In genomic region chr6:114339706-114340105, GRCh38 we compare ENCODE assay signal across 22 cellular contexts. TPM values are rescaled to one million over a fixed set of nuclear protein-coding genes. Genes with fewer than 3 reads are reported as not detected.
DNase-seq lines count a peak whose midpoint lies in the region; ATAC-seq, FAIRE-seq and TF ChIP-seq lines count a peak whose summit lies in the region.
"Had no signal": no experiment of that assay in that cellular context is flagged by ENCODE, and none has a peak within 500 bp of the region (broad histone marks: within the 10 kb centered on the region; RNA-seq: fewer than 3 reads in every experiment).

No MANE protein-coding gene starts in this region.

- H3K27me3 Mint-ChIP-seq in activated CD4-positive, alpha-beta T cell treated with anti-CD3 and anti-CD28 coated beads for 36 hours: peaks cover 27% of the 10 kb centered on the region
- H3K27me3 Mint-ChIP-seq in activated T-helper 17 cell treated with anti-CD3 and anti-CD28 coated beads, Interleukin-2, amount 50 U/mL, for 72 hours: peaks cover 35% of the 10 kb centered on the region

- H3K4me3 ChIP-seq in HUES64 (ENCODE audit: low read length) (peak overlapping the region; percentile 82), H1 (ENCODE audit: extremely low read depth in 1 of 4, insufficient read depth in 2 of 4, low read depth in 3 of 4, low read length in 4 of 4) (peak overlapping the region; percentile 20 to 98 (median 80); a peak in 7 of 8 replicates), mesendoderm (ENCODE audit: low read length) (no peak overlapping the region)
- H3K4me3 ChIP-seq: pancreas, upper lobe of right lung had no signal

- CTCF ChIA-PET in H1 (lab: Charles Lee; ENCODE audit: partially characterized antibody): interaction anchor here (0.7 to 2.7 kb wide), 7 partner anchors 16 to 345 kb away, joined by 3 to 13 read pairs (median 6); no protein-coding TSS in a partner anchor
- CTCF ChIA-PET in activated CD4-positive, alpha-beta T cell treated with anti-CD3 and anti-CD28 coated beads for 36 hours (lab: Charles Lee): no interaction called here

- H2BK5ac ChIP-seq in H1 (ENCODE audit: low read depth, low read length): no peak overlapping the region
- no peak overlapping the region for H2BK5ac ChIP-seq in mesendoderm (ENCODE audit: low read length)

- intact Hi-C loops in activated CD4-positive, alpha-beta T cell treated with anti-CD3 and anti-CD28 coated beads for 36 hours (cut with DNase I, micrococcal nuclease): no loop called here

- H3K27ac ChIP-seq in HUES64 (ENCODE audit: low read depth, low read length) (no peak overlapping the region), H1 (ENCODE audit: low read depth, low read length) (no peak overlapping the region), mesendoderm (ENCODE audit: low read depth, low read length) (no peak overlapping the region), caudate nucleus (ENCODE audit: low read depth, low read length) (no peak overlapping the region)
- H3K27ac ChIP-seq: pancreas, upper lobe of right lung had no signal

- in situ Hi-C loops in Caki2 (cut with HindIII; ENCODE audit: low pct_unique_long_range_greater_than_20kb, low sequenced_read_pairs): no loop called here

- no peak overlapping the region for H3K14ac ChIP-seq in H1 (ENCODE audit: insufficient read length)

- peaks cover 18 to 78% of the 10 kb centered on the region in 2 experiments; a peak in 3 of 4 replicates for H3K79me2 ChIP-seq in H1 (ENCODE audit: control insufficient read depth in 1 of 2, insufficient read depth in 2 of 2, low read length in 2 of 2)
- H3K79me2 ChIP-seq in mesendoderm (ENCODE audit: control insufficient read depth, insufficient read depth, low read length): peaks cover 11% of the 10 kb centered on the region

- peak overlapping the region; percentile 38 for H2BK120ac ChIP-seq in H1 (replicated peaks; ENCODE audit: low read depth, low read length)
- H2BK120ac ChIP-seq in mesendoderm (ENCODE audit: low read depth, low read length): no peak overlapping the region

- H3K4me1 Mint-ChIP-seq in activated CD4-positive, alpha-beta T cell treated with anti-CD3 and anti-CD28 coated beads for 36 hours: peaks cover 2% of the 10 kb centered on the region
- no peaks in the 10 kb centered on the region for H3K4me1 Mint-ChIP-seq in activated T-helper 17 cell treated with anti-CD3 and anti-CD28 coated beads, Interleukin-2, amount 50 U/mL, for 72 hours

- no peaks in the 10 kb centered on the region for H3K9me3 ChIP-seq in HUES64 (ENCODE audit: insufficient read depth, low read depth, low read length)
- H3K9me3 ChIP-seq in H1 (ENCODE audit: insufficient read depth in 2 of 2, low read depth in 1 of 2, low read length in 1 of 2): no peaks in the 10 kb centered on the region
- H3K9me3 ChIP-seq: pancreas, upper lobe of right lung had no signal

- no peak for TF ChIP-seq RAD21 in H1 (IDR thresholded peaks at IDR 0.05 in 1 of 2, conservative IDR thresholded peaks at IDR 0.05 in 1 of 2; ENCODE audit: low read depth in 2 of 2, low read length in 2 of 2)

- FAIRE-seq in H1 (lab: Jason Lieb, UNC): no peak
- FAIRE-seq: G401.6, pancreas had no signal

- H3K23me2 ChIP-seq in H1 (ENCODE audit: low read depth, low read length): peaks cover 18% of the 10 kb centered on the region

- no peak overlapping the region for H4K91ac ChIP-seq in H1 (replicated peaks; ENCODE audit: insufficient read length, low read length)

- no peak for TF ChIP-seq POLR2A in H1 (IDR thresholded peaks at IDR 0.05; ENCODE audit: control extremely low read depth in 1 of 2, low read depth in 2 of 2, low read length in 2 of 2)

- H3K56ac ChIP-seq in H1 (replicated peaks; ENCODE audit: insufficient read length, low read depth, low read length) (no peak overlapping the region), mesendoderm (ENCODE audit: low read length) (no peak overlapping the region)

- TF ChIP-seq EP300 in H1 (IDR thresholded peaks at IDR 0.05; ENCODE audit: borderline replicate concordance in 1 of 2, low read depth in 2 of 2, low read length in 2 of 2): no peak

- no peaks in the 10 kb centered on the region for H3K36me3 Mint-ChIP-seq in activated CD4-positive, alpha-beta T cell treated with anti-CD3 and anti-CD28 coated beads for 36 hours (ENCODE audit: low read depth)
- no peaks in the 10 kb centered on the region for H3K36me3 Mint-ChIP-seq in activated T-helper 17 cell treated with anti-CD3 and anti-CD28 coated beads, Interleukin-2, amount 50 U/mL, for 72 hours (ENCODE audit: low read depth)
- H3K36me3 Mint-ChIP-seq: CD4-positive, alpha-beta memory T cell had no signal

- no peak overlapping the region for H3K4me3 Mint-ChIP-seq in activated CD4-positive, alpha-beta T cell treated with anti-CD3 and anti-CD28 coated beads for 36 hours
- no peak overlapping the region for H3K4me3 Mint-ChIP-seq in activated T-helper 17 cell treated with anti-CD3 and anti-CD28 coated beads, Interleukin-2, amount 50 U/mL, for 72 hours
- H3K4me3 Mint-ChIP-seq: activated naive CD4-positive, alpha-beta T cell treated with anti-CD3 and anti-CD28 coated beads, Interleukin-2, amount 50 U/mL, for 24 hours; CD4-positive, alpha-beta memory T cell; immature natural killer cell had no signal

- H2BK12ac ChIP-seq in H1 (ENCODE audit: low read depth, low read length): no peak overlapping the region

- H2BK20ac ChIP-seq in H1 (ENCODE audit: low read length): no peak overlapping the region

- H2BK15ac ChIP-seq in H1 (ENCODE audit: low read length) (no peak overlapping the region), mesendoderm (replicated peaks; ENCODE audit: low read depth) (peak overlapping the region; percentile 4)

- TF ChIP-seq CTCF in H1 (IDR thresholded peaks at IDR 0.05; ENCODE audit: control extremely low read depth in 1 of 3, insufficient read depth in 1 of 3, low read depth in 1 of 3, low read length in 3 of 3): no peak

- H2AFZ ChIP-seq in H1 (ENCODE audit: low read length): no peak overlapping the region

- H3K4me2 ChIP-seq in H1 (ENCODE audit: insufficient read depth in 1 of 2, low read depth in 2 of 2, low read length in 2 of 2) (peak overlapping the region; percentile 70 to 91), mesendoderm (ENCODE audit: low read length) (no peak overlapping the region)

- POLR2A ChIA-PET in H1 (lab: Charles Lee; ENCODE audit: partially characterized antibody): interaction anchor here (0.7 to 6.0 kb wide), 6 partner anchors 10 to 220 kb away, joined by 3 to 50 read pairs (median 3); no protein-coding TSS in a partner anchor
- POLR2A ChIA-PET in activated CD4-positive, alpha-beta T cell treated with anti-CD3 and anti-CD28 coated beads for 36 hours (lab: Charles Lee): no interaction called here

- H3K23ac ChIP-seq in H1 (ENCODE audit: insufficient read length) (no peak overlapping the region), mesendoderm (ENCODE audit: low read length) (no peak overlapping the region)

- no peak overlapping the region for H3K27ac Mint-ChIP-seq in activated CD4-positive, alpha-beta T cell treated with anti-CD3 and anti-CD28 coated beads for 36 hours
- H3K27ac Mint-ChIP-seq in activated T-helper 17 cell treated with anti-CD3 and anti-CD28 coated beads, Interleukin-2, amount 50 U/mL, for 72 hours: no peak overlapping the region
- H3K27ac Mint-ChIP-seq: activated naive CD4-positive, alpha-beta T cell treated with anti-CD3 and anti-CD28 coated beads, Interleukin-2, amount 50 U/mL, for 24 hours; CD4-positive, alpha-beta memory T cell; immature natural killer cell had no signal

- no peak for ATAC-seq in activated CD4-positive, alpha-beta T cell treated with anti-CD3 and anti-CD28 coated beads for 36 hours
- ATAC-seq in activated T-helper 17 cell treated with anti-CD3 and anti-CD28 coated beads, Interleukin-2, amount 50 U/mL, for 72 hours (replicated peaks): no peak
- ATAC-seq: pancreas, upper lobe of right lung had no signal

- no peak overlapping the region for H3K9ac ChIP-seq in HUES64 (ENCODE audit: low read depth, low read length)
- peak overlapping the region in 2 of 4 experiments; percentile 26 to 76; a peak in 2 of 7 replicates for H3K9ac ChIP-seq in H1 (replicated peaks in 1 of 4; ENCODE audit: extremely low read depth in 1 of 4, low read depth in 3 of 4, low read length in 3 of 4)
- peak overlapping the region; percentile 8 for H3K9ac ChIP-seq in mesendoderm (ENCODE audit: low read length)

- H4K5ac ChIP-seq in H1 (ENCODE audit: insufficient read length, low read depth, low read length) (no peak overlapping the region), mesendoderm (ENCODE audit: low read length) (no peak overlapping the region)

- H4K20me1 ChIP-seq in H1 (replicated peaks in 1 of 2; ENCODE audit: control insufficient read depth in 1 of 2, insufficient read depth in 2 of 2, low read length in 2 of 2): no peaks in the 10 kb centered on the region

- H3K79me1 ChIP-seq in H1 (ENCODE audit: low read depth, low read length) (no peaks in the 10 kb centered on the region), mesendoderm (ENCODE audit: low read length) (no peaks in the 10 kb centered on the region)

- H3K4me1 ChIP-seq in HUES64 (ENCODE audit: insufficient read depth, low read length): peaks cover 36% of the 10 kb centered on the region
- H3K4me1 ChIP-seq in H1 (replicated peaks in 1 of 4; ENCODE audit: control insufficient read depth in 3 of 4, insufficient read depth in 4 of 4, low read length in 3 of 4): peaks cover 0 to 8% (median 3%) of the 10 kb centered on the region in 4 experiments; a peak in 2 of 7 replicates
- no peaks in the 10 kb centered on the region for H3K4me1 ChIP-seq in mesendoderm (ENCODE audit: control insufficient read depth, low read depth, low read length)
- H3K4me1 ChIP-seq: upper lobe of right lung had no signal

- H3K9me3 Mint-ChIP-seq in activated CD4-positive, alpha-beta T cell treated with anti-CD3 and anti-CD28 coated beads for 36 hours (ENCODE audit: low read depth): no peaks in the 10 kb centered on the region
- no peaks in the 10 kb centered on the region for H3K9me3 Mint-ChIP-seq in activated T-helper 17 cell treated with anti-CD3 and anti-CD28 coated beads, Interleukin-2, amount 50 U/mL, for 72 hours
- H3K9me3 Mint-ChIP-seq: activated naive CD4-positive, alpha-beta T cell treated with anti-CD3 and anti-CD28 coated beads, Interleukin-2, amount 50 U/mL, for 24 hours had no signal

- H4K8ac ChIP-seq in H1 (ENCODE audit: extremely low read depth, insufficient read depth, low read length) (no peak overlapping the region), mesendoderm (ENCODE audit: low read depth, low read length) (no peak overlapping the region)

- peak; percentile 4 for DNase-seq in Caki2 (ENCODE audit: low read depth)
- no peak for DNase-seq in H1 (ENCODE audit: low read depth in 1 of 2, low spot score in 2 of 2)
- no peak for DNase-seq in mesendoderm
- DNase-seq in activated CD4-positive, alpha-beta T cell treated with anti-CD3 and anti-CD28 coated beads for 36 hours: no peak
- no peak for DNase-seq in caudate nucleus (lab: John Stamatoyannopoulos, UW)
- DNase-seq in NCI-H2029 (lab: John Stamatoyannopoulos, UW): no peak
- DNase-seq: activated CD4-positive, CD25-positive, alpha-beta regulatory T cell treated with anti-CD3 and anti-CD28 coated beads, Interleukin-2, amount 50 U/mL, for 72 hours; CD4-positive, alpha-beta memory T cell; effector memory CD4-positive, alpha-beta T cell; immature natural killer cell; KG1; midbrain; NCI-H1417; pancreas; SHP77; stimulated activated naive CD4-positive, alpha-beta T cell; upper lobe of right lung had no signal

- WGBS in HUES64: 5% methylated on average over 1 of the region's 1 CpG
- WGBS in H1 (ENCODE audit: extremely low coverage in 1 of 2, insufficient coverage in 1 of 2, insufficient read length in 1 of 2, insufficient replicate concordance in 2 of 2, low coverage in 1 of 2, low lambda C conversion rate in 2 of 2, missing lambda C conversion rate in 1 of 2), 2 experiments: 22% methylated on average over 1 of the region's 1 CpG; no CpG with 5 or more reads in 1 of the 2 experiments
- no CpG with 5 or more reads among the region's 1 CpG for WGBS in mesendoderm (ENCODE audit: extremely low coverage, insufficient coverage, low lambda C conversion rate)

- H3K4ac ChIP-seq in H1 (replicated peaks; ENCODE audit: insufficient read length, low read depth, low read length): no peak overlapping the region
- H3K4ac ChIP-seq in mesendoderm (ENCODE audit: low read depth, low read length): no peak overlapping the region

- H2AK5ac ChIP-seq in H1 (ENCODE audit: low read depth, low read length) (no peak overlapping the region), mesendoderm (ENCODE audit: low read length) (no peak overlapping the region)

- H3K27me3 ChIP-seq in HUES64 (ENCODE audit: insufficient read depth, low read length) (no peaks in the 10 kb centered on the region), H1 (replicated peaks in 1 of 4; ENCODE audit: control insufficient read depth in 3 of 4, extremely low read depth in 1 of 4, insufficient read depth in 3 of 4, low read length in 3 of 4) (no peaks in the 10 kb centered on the region), mesendoderm (ENCODE audit: insufficient read depth, low read length, poor library complexity) (no peaks in the 10 kb centered on the region)
- H3K27me3 ChIP-seq: pancreas had no signal

- H3K18ac ChIP-seq in H1 (ENCODE audit: extremely low read depth, low read length): no peak overlapping the region
- H3K18ac ChIP-seq in mesendoderm (ENCODE audit: low read length): no peak overlapping the region

- H3K36me3 ChIP-seq in HUES64 (ENCODE audit: insufficient read depth, low read length) (no peaks in the 10 kb centered on the region), H1 (ENCODE audit: control insufficient read depth in 2 of 4, insufficient read depth in 4 of 4, low read length in 3 of 4) (no peaks in the 10 kb centered on the region), mesendoderm (ENCODE audit: control insufficient read depth, insufficient read depth, low read length) (no peaks in the 10 kb centered on the region)
- H3K36me3 ChIP-seq: pancreas, upper lobe of right lung had no signal

RNA-seq across cellular contexts. Expression of gene HS3ST5, which starts 3.1 kb away (rescaled TPM):
- total RNA-seq in Caki2 (2014; rRNA removed; shearing (Covaris generic); ENCODE audit: low replicate concordance): not detected in 2 replicates
- polyA plus RNA-seq in HUES64 (2013, experiment 1 of 2): 1.00 TPM
- 0.82 TPM for polyA plus RNA-seq in HUES64 (2013, experiment 2 of 2)
- 9.9 and 11.2 TPM in 2 replicates for total RNA-seq in H1 (2021; fragmentation: NEBNext Ultra II Directional; extraction: Animal tissue kit (Norgen Biotek cat#: 25700))
- 1.2 and 3.7 TPM in 2 replicates for polyA plus RNA-seq in H1 (2011; rRNA removed)
- polyA plus RNA-seq in H1 (2011; cell fraction: cytosol; rRNA removed): 1.4 TPM
- polyA plus RNA-seq in H1 (2011; cell fraction: nucleus; rRNA removed): 3.2 TPM
- 3.6 to 4.9 TPM (median 4.3 TPM) in 4 replicates for polyA plus RNA-seq in H1 (2012, experiment 1 of 2)
- polyA plus RNA-seq in H1 (2012, experiment 2 of 2): 1.3 TPM
- polyA plus RNA-seq in H1 (2013, experiment 1 of 2): 2.9 TPM
- 3.2 TPM for polyA plus RNA-seq in H1 (2013, experiment 2 of 2)
- polyA minus RNA-seq in H1 (2011; rRNA and poly(A)+ RNA removed): 1.4 and 7.0 TPM in 2 replicates
- polyA minus RNA-seq in H1 (2011; cell fraction: cytosol; rRNA and poly(A)+ RNA removed): 4.5 TPM
- 27.0 TPM for polyA minus RNA-seq in H1 (2011; cell fraction: nucleus; rRNA and poly(A)+ RNA removed)
- polyA plus RNA-seq in mesendoderm (2013, experiment 1 of 2): 2.4 TPM
- polyA plus RNA-seq in mesendoderm (2013, experiment 2 of 2): 2.3 TPM
- total RNA-seq in activated CD4-positive, alpha-beta T cell treated with anti-CD3 and anti-CD28 coated beads for 36 hours: not detected
- not detected for total RNA-seq in activated T-helper 17 cell treated with anti-CD3 and anti-CD28 coated beads, Interleukin-2, amount 50 U/mL, for 72 hours
- total RNA-seq: CD4-positive, alpha-beta memory T cell; T-helper 2 cell treated with Interferon-gamma antibody and Interleukin-4, amounts not matched to agents 100 ng/mL and 5 ng/mL, for 36 hours; upper lobe of right lung had no signal
- polyA plus RNA-seq: CD4-positive, alpha-beta memory T cell; immature natural killer cell had no signal

Comparison
In these comparisons a context has a peak if more than half of its experiments do, and no peak if none do; other contexts are left out.
1. RNA of gene HS3ST5, which starts 3.1 kb away (total RNA-seq): 9.9 to 11.2 TPM in H1; not detected in Caki2, not detected in activated CD4-positive, alpha-beta T cell treated with anti-CD3 and anti-CD28 coated beads for 36 hours and not detected in activated T-helper 17 cell treated with anti-CD3 and anti-CD28 coated beads, Interleukin-2, amount 50 U/mL, for 72 hours; every median in the first group is over 10 times any median in the second.